ENCODE assay signal across 19 cellular contexts in genomic region chr4:96305030-96305429, GRCh38.
"Had no signal": no experiment of that assay in that cellular context is flagged by ENCODE, and none has a peak within 500 bp of the region (broad histone marks: within the 10 kb centered on the region; RNA-seq: fewer than 3 reads in every experiment).

No MANE protein-coding gene starts in this region.

- DNase-seq: activated CD4-positive, alpha-beta T cell treated with anti-CD3 and anti-CD28 coated beads, Interleukin-2, amount 50 U/mL, for 1 hour; activated CD4-positive, CD25-positive, alpha-beta regulatory T cell treated with anti-CD3 and anti-CD28 coated beads, Interleukin-2, amount 50 U/mL, for 72 hours; activated CD8-positive, alpha-beta memory T cell treated with anti-CD3 and anti-CD28 coated beads, Interleukin-2, amount 50 U/mL, for 4 hours; activated naive CD4-positive, alpha-beta T cell treated with anti-CD3 and anti-CD28 coated beads, Interleukin-2, amount 10 ng/mL, durations not matched to agents 7 days and 5 days; activated T-cell treated with anti-CD3 and anti-CD28 coated beads, Interleukin-2, amount 50 U/mL, for 4 hours; foreskin melanocyte; glutamatergic neuron; hypothalamus; islet precursor cell; midbrain; occipital lobe; retina; stimulated activated CD4-positive, alpha-beta T cell treated with anti-CD3 and anti-CD28 coated beads, Interleukin-2, amount 100 ng/mL, for 24 hours; stimulated activated naive CD4-positive, alpha-beta T cell treated with Interleukin-2 at 50 U/mL for 16 hours; substantia nigra; T-helper 9 cell; tibial artery had no signal

- H3K4me1 Mint-ChIP-seq: activated naive CD4-positive, alpha-beta T cell treated with anti-CD3 and anti-CD28 coated beads, Interleukin-2, amount 10 ng/mL, durations not matched to agents 7 days and 5 days had no signal

- ATAC-seq: activated T-cell treated with anti-CD3 and anti-CD28 coated beads, Interleukin-2, amount 50 U/mL, for 4 hours had no signal

- H3K4me3 Mint-ChIP-seq: activated naive CD4-positive, alpha-beta T cell treated with anti-CD3 and anti-CD28 coated beads, Interleukin-2, amount 10 ng/mL, durations not matched to agents 7 days and 5 days; activated T-cell treated with anti-CD3 and anti-CD28 coated beads, Interleukin-2, amount 50 U/mL, for 4 hours had no signal

- H3K36me3 Mint-ChIP-seq: activated naive CD4-positive, alpha-beta T cell treated with anti-CD3 and anti-CD28 coated beads, Interleukin-2, amount 10 ng/mL, durations not matched to agents 7 days and 5 days had no signal

- H3K4me3 ChIP-seq: breast epithelium, coronary artery, tibial artery had no signal

- H3K27me3 Mint-ChIP-seq: activated naive CD4-positive, alpha-beta T cell treated with anti-CD3 and anti-CD28 coated beads, Interleukin-2, amount 10 ng/mL, durations not matched to agents 7 days and 5 days had no signal

- H3K4me1 ChIP-seq: breast epithelium, tibial artery had no signal

- H3K27ac Mint-ChIP-seq: activated naive CD4-positive, alpha-beta T cell treated with anti-CD3 and anti-CD28 coated beads, Interleukin-2, amount 10 ng/mL, durations not matched to agents 7 days and 5 days had no signal

- H3K9me3 ChIP-seq: tibial artery had no signal

- H3K27me3 ChIP-seq: breast epithelium, tibial artery had no signal

- H3K36me3 ChIP-seq: breast epithelium, tibial artery had no signal

- H3K27ac ChIP-seq: breast epithelium, coronary artery, tibial artery had no signal
